27 cellular contexts compared by ENCODE assay signal in genomic region chr12:101322480-101322879, GRCh38.
"Had no signal": no experiment of that assay in that cellular context is flagged by ENCODE, and none has a peak within 500 bp of the region (broad histone marks: within the 10 kb centered on the region; RNA-seq: fewer than 3 reads in every experiment).

No MANE protein-coding gene starts in this region.

- DNase-seq: naive thymus-derived CD8-positive, alpha-beta T cell; nephron progenitor cell; nucleus accumbens; pancreas; retina; right lobe of liver; sigmoid colon; small intestine; stimulated activated CD4-positive, alpha-beta T cell treated with anti-CD3 and anti-CD28 coated beads, Interleukin-15, amount 100 ng/mL, for 24 hours; stimulated activated CD4-positive, alpha-beta T cell treated with anti-CD3 and anti-CD28 coated beads, Interleukin-2, amount 100 ng/mL, for 24 hours; stimulated activated CD4-positive, alpha-beta T cell treated with anti-CD3 and anti-CD28 coated beads, Interleukin-2, amount 100 ng/mL, for 48 hours; stimulated activated CD4-positive, alpha-beta T cell treated with anti-CD3 and anti-CD28 coated beads, Interleukin-4, amount 100 ng/mL, for 24 hours; stimulated activated naive B cell treated with anti-CD40 and anti-IgM and Interleukin-4, amounts not matched to agents 10 μg/mL and 1 μg/mL and 100 μg/mL, for 72 hours; stimulated activated naive CD4-positive, alpha-beta T cell treated with Interleukin-2 at 50 U/mL for 16 hours; stomach; thyroid gland; trophoblast cell; upper lobe of left lung had no signal

- H3K4me1 ChIP-seq: pancreas, prostate gland, right atrium auricular region, right lobe of liver, sigmoid colon, stomach, thyroid gland, tibial nerve, upper lobe of left lung, vagina had no signal

- H3K27me3 ChIP-seq: neutrophil, pancreas, right atrium auricular region, right lobe of liver, sigmoid colon, stomach, thyroid gland, tibial nerve, upper lobe of left lung, vagina had no signal

- ATAC-seq: naive thymus-derived CD8-positive, alpha-beta T cell; natural killer cell treated with Interleukin-12 subunit alpha and Interleukin-12 subunit beta and Interleukin-15 and Interleukin-18, amount 100 ng/mL, for 72 hours; pancreas; right lobe of liver; stimulated activated effector memory CD8-positive, alpha-beta T cell treated with anti-CD3 and anti-CD28 coated beads, Interleukin-12 subunit alpha, Interleukin-12 subunit beta, amount 100 ng/mL, for 72 hours; stimulated activated naive B cell treated with anti-CD40 and anti-IgM and Interleukin-4, amounts not matched to agents 10 μg/mL and 1 μg/mL and 100 μg/mL, for 72 hours had no signal

- H3K9me3 ChIP-seq: neutrophil, pancreas, prostate gland, right atrium auricular region, right lobe of liver, sigmoid colon, stomach, thoracic aorta, thyroid gland, tibial nerve, upper lobe of left lung, vagina had no signal

- FAIRE-seq: urothelium cell line had no signal

- H3K4me3 ChIP-seq: pancreas, prostate gland, right atrium auricular region, right lobe of liver, sigmoid colon, stomach, thoracic aorta, thyroid gland, tibial nerve, upper lobe of left lung, vagina had no signal

- H3K27ac ChIP-seq: neutrophil, pancreas, prostate gland, right atrium auricular region, right lobe of liver, sigmoid colon, stomach, thoracic aorta, thyroid gland, tibial nerve, upper lobe of left lung, vagina had no signal

- H3K36me3 ChIP-seq: neutrophil had no signal
